Comparison of ENCODE assay signal across 2 cellular contexts in the genomic region with DNA sequence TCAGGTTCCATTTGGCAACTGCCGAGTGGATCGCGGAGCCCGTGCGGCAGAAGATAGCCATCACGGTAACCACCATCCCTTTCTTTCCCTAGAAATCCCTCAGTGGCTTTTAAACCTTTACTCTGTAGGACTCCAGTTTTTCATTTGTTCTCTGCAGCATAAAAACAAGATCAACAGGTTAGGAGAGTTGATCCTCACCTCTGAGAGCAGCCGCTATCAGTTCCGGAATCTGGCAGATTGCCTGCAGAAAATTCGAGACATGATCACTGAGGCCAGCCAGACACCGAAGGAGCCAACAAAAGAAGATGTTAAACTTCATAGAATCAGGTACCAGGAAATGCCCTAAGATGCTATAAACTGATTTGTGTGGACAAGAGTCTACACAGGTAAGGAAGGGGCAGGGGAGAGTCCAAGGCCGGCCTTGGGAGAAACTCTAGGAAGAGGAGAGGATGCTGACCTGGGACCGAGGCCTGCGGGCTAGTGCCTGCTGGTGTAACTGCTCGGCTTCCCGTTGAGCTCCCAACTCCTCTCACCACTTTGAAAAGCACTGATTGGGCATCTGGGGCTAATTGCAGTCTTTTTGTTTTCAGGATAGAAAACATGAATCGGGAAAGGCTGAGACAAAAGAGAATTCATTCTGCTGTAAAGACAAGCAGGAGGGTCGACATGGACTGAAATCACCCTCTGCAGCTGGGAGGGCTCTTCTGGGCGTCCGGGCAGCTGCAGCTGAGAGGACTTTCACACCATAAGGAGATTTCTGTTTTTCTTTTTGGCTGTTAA.
TF ChIP-seq lines count a peak whose summit lies in the region.

No MANE protein-coding gene starts in this region.

TF ChIP-seq in endothelial cell of umbilical vein, 7 proteins besides CTCF, POLR2A, EP300 and RAD21:
- TF ChIP-seq JUN (IDR thresholded peaks at IDR 0.05; ENCODE audit: borderline replicate concordance, insufficient read depth, insufficient read length, low read depth): no peak
- TF ChIP-seq GATA2 (IDR thresholded peaks at IDR 0.05; ENCODE audit: insufficient read depth, insufficient read length, low read depth, low read length): no peak
- no peak for TF ChIP-seq POLR2AphosphoS5 (IDR thresholded peaks at IDR 0.05; ENCODE audit: insufficient read depth, low read depth, low read length)
- TF ChIP-seq, protein P1, sequence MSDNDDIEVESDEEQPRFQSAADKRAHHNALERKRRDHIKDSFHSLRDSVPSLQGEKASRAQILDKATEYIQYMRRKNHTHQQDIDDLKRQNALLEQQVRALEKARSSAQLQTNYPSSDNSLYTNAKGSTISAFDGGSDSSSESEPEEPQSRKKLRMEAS (IDR thresholded peaks at IDR 0.05; ENCODE audit: insufficient read depth, insufficient read length): no peak
- no peak for TF ChIP-seq FOS (IDR thresholded peaks at IDR 0.05; ENCODE audit: borderline replicate concordance, insufficient read depth, low read length)
- TF ChIP-seq EZH2 (IDR thresholded peaks at IDR 0.05; ENCODE audit: borderline replicate concordance, low read depth, low read length, severe bottlenecking): no peak
- TF ChIP-seq MYC (IDR thresholded peaks at IDR 0.05; ENCODE audit: low read depth, low read length): no peak

TF ChIP-seq in HEK293T, 16 proteins besides CTCF, POLR2A, EP300 and RAD21:
- no peak for TF ChIP-seq FOXA1 (IDR thresholded peaks at IDR 0.05)
